In genomic region chr13:47216176-47216822, GRCh38 we compare ENCODE assay signal across 12 cellular contexts.
DNase-seq lines count a peak whose midpoint lies in the region; ATAC-seq and TF ChIP-seq lines count a peak whose summit lies in the region.
"Had no signal": no experiment of that assay in that cellular context is flagged by ENCODE, and none has a peak within 500 bp of the region (broad histone marks: within the 10 kb centered on the region; RNA-seq: fewer than 3 reads in every experiment).

No MANE protein-coding gene starts in this region.

- H2AFZ ChIP-seq in ACC112 (ENCODE audit: low read length, unreplicated experiment) = peak overlapping the region; percentile 60

- H3K36me3 Mint-ChIP-seq in endodermal cell (ENCODE audit: low read depth) = no peaks in the 10 kb centered on the region

- TF ChIP-seq CTCF in Panc1 (IDR thresholded peaks at IDR 0.05) (no peak), fibroblast of villous mesenchyme (IDR thresholded peaks at IDR 0.05; ENCODE audit: insufficient read depth, low read depth, low read length) (no peak), testis (IDR thresholded peaks at IDR 0.05) (no peak), endodermal cell (conservative IDR thresholded peaks at IDR 0.05) (no peak), sigmoid colon (IDR thresholded peaks at IDR 0.05) (no peak)

- H3K36me3 ChIP-seq in ACC112 (ENCODE audit: insufficient read depth, low read length) (no peaks in the 10 kb centered on the region), Panc1 (ENCODE audit: control insufficient read depth, insufficient read depth, low read length) (no peaks in the 10 kb centered on the region), testis (ENCODE audit: low read depth, missing control alignments) (no peaks in the 10 kb centered on the region), endodermal cell (ENCODE audit: control insufficient read depth, insufficient read depth, low read length) (no peaks in the 10 kb centered on the region), sigmoid colon (no peaks in the 10 kb centered on the region)
- H3K36me3 ChIP-seq: heart right ventricle had no signal

- peaks cover 1% of the 10 kb centered on the region for H3K9me3 Mint-ChIP-seq in endodermal cell

- no peak overlapping the region for H3K27ac Mint-ChIP-seq in endodermal cell

- peaks cover 23% of the 10 kb centered on the region for H3K4me1 ChIP-seq in ACC112 (ENCODE audit: control insufficient read depth, insufficient read depth, low read length, unreplicated experiment)
- no peaks in the 10 kb centered on the region for H3K4me1 ChIP-seq in Panc1 (ENCODE audit: control insufficient read depth, insufficient read depth, low read length)
- H3K4me1 ChIP-seq in testis = no peaks in the 10 kb centered on the region
- H3K4me1 ChIP-seq in endodermal cell (ENCODE audit: control insufficient read depth, insufficient read depth, low read length) = peaks cover 8% of the 10 kb centered on the region
- H3K4me1 ChIP-seq in sigmoid colon = no peaks in the 10 kb centered on the region
- H3K4me1 ChIP-seq: heart right ventricle had no signal

- H3K27me3 Mint-ChIP-seq in endodermal cell (ENCODE audit: insufficient read depth) = peaks cover 44% of the 10 kb centered on the region

- no peak overlapping the region for H3K9ac ChIP-seq in endodermal cell (ENCODE audit: extremely low read depth, low read length, poor library complexity, severe bottlenecking)

- intact Hi-C loops in Panc1 (cut with micrococcal nuclease; ENCODE audit: unreplicated experiment) = no loop called here
- intact Hi-C loops in testis (cut with DNase I; ENCODE audit: low total_unique reads) = no loop called here
- intact Hi-C loops in sigmoid colon (cut with DNase I) = no loop called here

- WGBS in testis, 2 donors = 73 to 80% methylated on average over 2 of the region's 2 CpGs
- 67 to 69% methylated on average over 1 of the region's 2 CpGs for WGBS in endodermal cell (ENCODE audit: insufficient coverage in 1 of 2, insufficient read length in 1 of 2), 2 experiments
- WGBS in sigmoid colon, 2 donors = 69 to 70% methylated on average over 2 of the region's 2 CpGs

- in situ Hi-C loops in Panc1 (cut with HindIII; ENCODE audit: low pct_unique_long_range_greater_than_20kb, low sequenced_read_pairs) = no loop called here

- H3K4me3 Mint-ChIP-seq in endodermal cell = no peak overlapping the region

- TF ChIP-seq POLR2A in testis (IDR thresholded peaks at IDR 0.05) (no peak), sigmoid colon (IDR thresholded peaks at IDR 0.05) (no peak)

- TF ChIP-seq EP300 in sigmoid colon (IDR thresholded peaks at IDR 0.05) = no peak

- H3K4me1 Mint-ChIP-seq in endodermal cell = peaks cover 17% of the 10 kb centered on the region

- H3K4me3 ChIP-seq in ACC112 (ENCODE audit: low read depth, low read length) (peak overlapping the region; percentile 9; the same call in 1 of the 2 replicates), Panc1 (ENCODE audit: low read depth in 2 of 2, low read length in 2 of 2) (no peak overlapping the region), fibroblast of villous mesenchyme (ENCODE audit: low read depth, low read length) (no peak overlapping the region), testis (no peak overlapping the region), endodermal cell (ENCODE audit: low read length) (no peak overlapping the region), sigmoid colon (no peak overlapping the region)
- H3K4me3 ChIP-seq: coronary artery, heart right ventricle, skin epidermis had no signal

- CTCF ChIA-PET in Panc1 (lab: Charles Lee) = no interaction called here

- H3K9me3 ChIP-seq in Panc1 (ENCODE audit: control insufficient read depth, insufficient read depth, low read depth, low read length) (no peaks in the 10 kb centered on the region), testis (no peaks in the 10 kb centered on the region), endodermal cell (ENCODE audit: control insufficient read depth, low read length) (no peaks in the 10 kb centered on the region), sigmoid colon (no peaks in the 10 kb centered on the region)
- H3K9me3 ChIP-seq: heart right ventricle had no signal

- DNase-seq in Panc1 (ENCODE audit: low read depth, low spot score) (peak; percentile 8), fibroblast of villous mesenchyme (ENCODE audit: low read depth) (peak; percentile 26), testis (no peak), endodermal cell (no peak), NCI-H128 (lab: John Stamatoyannopoulos, UW; ENCODE audit: unreplicated experiment) (no peak), sigmoid colon (no peak)
- DNase-seq: activated gamma-delta T cell, heart right ventricle had no signal

- H3K27ac ChIP-seq in ACC112 (ENCODE audit: low read depth, low read length) = peak overlapping the region; percentile 92
- no peak overlapping the region for H3K27ac ChIP-seq in Panc1 (ENCODE audit: low read length)
- no peak overlapping the region for H3K27ac ChIP-seq in testis
- no peak overlapping the region for H3K27ac ChIP-seq in endodermal cell (ENCODE audit: low read depth, low read length)
- no peak overlapping the region for H3K27ac ChIP-seq in sigmoid colon
- H3K27ac ChIP-seq: coronary artery, heart right ventricle had no signal

- H3K79me2 ChIP-seq in ACC112 (ENCODE audit: control insufficient read depth, insufficient read depth, low read length, unreplicated experiment) = no peaks in the 10 kb centered on the region

- BruUV-seq in Panc1 (replicated peaks; lab: Mats Ljungman, UMichigan) = no TSS peak

- ATAC-seq in GM21526 (IDR thresholded peaks at IDR 0.05; ENCODE audit: low FRiP score, unreplicated experiment) (peak; percentile 77), Panc1 (no peak)
- ATAC-seq: heart right ventricle had no signal

- H3K27me3 ChIP-seq in ACC112 (ENCODE audit: insufficient read depth, low read length) = no peaks in the 10 kb centered on the region
- H3K27me3 ChIP-seq in Panc1 (ENCODE audit: control insufficient read depth, insufficient read depth, low read length) = no peaks in the 10 kb centered on the region
- no peaks in the 10 kb centered on the region for H3K27me3 ChIP-seq in testis
- peaks cover 39% of the 10 kb centered on the region for H3K27me3 ChIP-seq in endodermal cell (ENCODE audit: control insufficient read depth, insufficient read depth, low read length, poor library complexity, severe bottlenecking)
- H3K27me3 ChIP-seq in sigmoid colon = no peaks in the 10 kb centered on the region

- POLR2A ChIA-PET in Panc1 (lab: Charles Lee) = no interaction called here

Comparison
In these comparisons a context has a peak if more than half of its experiments do, and no peak if none do; other contexts are left out.
1. DNase-seq: peak in Panc1 (single experiment) and fibroblast of villous mesenchyme (single experiment); none in testis (single experiment), endodermal cell (single experiment), NCI-H128 (single experiment) and sigmoid colon (single experiment).